ENCODE assay signal across 10 cellular contexts in genomic region chr9:35729101-35729500, GRCh38. TPM values are rescaled to one million over a fixed set of nuclear protein-coding genes. Genes with fewer than 3 reads are reported as not detected.
A peak's percentile ranks its signal among the peaks of the same experiment; 100 is the strongest.
DNase-seq lines count a peak whose midpoint lies in the region; ATAC-seq, FAIRE-seq and TF ChIP-seq lines count a peak whose summit lies in the region.
"Had no signal": no experiment of that assay in that cellular context is flagged by ENCODE, and none has a peak within 500 bp of the region (broad histone marks: within the 10 kb centered on the region; RNA-seq: fewer than 3 reads in every experiment).

No MANE protein-coding gene starts in this region.

- H3K27me3 Mint-ChIP-seq in CD4-positive, CD25-positive, alpha-beta regulatory T cell, result no peaks in the 10 kb centered on the region
- H3K27me3 Mint-ChIP-seq in type B pancreatic cell, result no peaks in the 10 kb centered on the region

- H3K79me2 ChIP-seq in OCI-LY1 (ENCODE audit: insufficient read depth, low read length) (peaks cover 28% of the 10 kb centered on the region), parathyroid adenoma (peaks cover 12% of the 10 kb centered on the region)

- no peaks in the 10 kb centered on the region for H3K27me3 ChIP-seq in CD4-positive, CD25-positive, alpha-beta regulatory T cell (ENCODE audit: control insufficient read depth, insufficient read depth, low read length)
- no peaks in the 10 kb centered on the region for H3K27me3 ChIP-seq in OCI-LY1 (ENCODE audit: insufficient read depth, low read length)
- H3K27me3 ChIP-seq in esophagus muscularis mucosa, result no peaks in the 10 kb centered on the region
- H3K27me3 ChIP-seq in parathyroid adenoma (ENCODE audit: control insufficient read depth, insufficient read depth, low read length), result no peaks in the 10 kb centered on the region
- no peaks in the 10 kb centered on the region for H3K27me3 ChIP-seq in pancreas

- peaks cover 67% of the 10 kb centered on the region for H3K4me1 ChIP-seq in CD4-positive, CD25-positive, alpha-beta regulatory T cell (ENCODE audit: control insufficient read depth, insufficient read depth, low read length, poor library complexity, severe bottlenecking)
- H3K4me1 ChIP-seq in OCI-LY1 (ENCODE audit: insufficient read depth, low read length, severe bottlenecking), result peaks cover 56% of the 10 kb centered on the region
- H3K4me1 ChIP-seq in esophagus muscularis mucosa, result peaks cover 61 to 79% (median 77%) of the 10 kb centered on the region in 4 donors
- peaks cover 17% of the 10 kb centered on the region for H3K4me1 ChIP-seq in parathyroid adenoma
- peaks cover 24 to 40% (median 25%) of the 10 kb centered on the region in 3 donors for H3K4me1 ChIP-seq in pancreas

- H2AFZ ChIP-seq in OCI-LY1 (ENCODE audit: low read length) (no peak overlapping the region), parathyroid adenoma (no peak overlapping the region)

- TF ChIP-seq CTCF in OCI-LY1 (IDR thresholded peaks at IDR 0.05; ENCODE audit: low read length), result no peak
- TF ChIP-seq CTCF in esophagus muscularis mucosa (IDR thresholded peaks at IDR 0.05), result no peak
- no peak for TF ChIP-seq CTCF in parathyroid adenoma (IDR thresholded peaks at IDR 0.05)
- TF ChIP-seq CTCF in pancreas (IDR thresholded peaks at IDR 0.05), result no peak
- no peak for TF ChIP-seq CTCF in type B pancreatic cell (conservative IDR thresholded peaks at IDR 0.05)

- peaks cover 11 to 41% (median 28%) of the 10 kb centered on the region in 4 donors for H3K4me1 Mint-ChIP-seq in CD4-positive, CD25-positive, alpha-beta regulatory T cell
- peaks cover 16% of the 10 kb centered on the region for H3K4me1 Mint-ChIP-seq in type B pancreatic cell (ENCODE audit: unreplicated experiment)

- no peak for DNase-seq in CD4-positive, CD25-positive, alpha-beta regulatory T cell
- no peak for DNase-seq in esophagus muscularis mucosa (ENCODE audit: extremely low spot score)
- no peak for DNase-seq in pancreas
- DNase-seq in medulla oblongata (ENCODE audit: extremely low spot score), result no peak
- no peak for DNase-seq in type B pancreatic cell (ENCODE audit: extremely low spot score, unreplicated experiment)
- DNase-seq: NCI-H1436 had no signal

- intact Hi-C loops in esophagus muscularis mucosa (cut with DNase I), result loop anchor here (2.0 kb wide), 2 partner anchors 38 to 70 kb away; partner anchors contain the start of genes CCDC107 and RMRP
- intact Hi-C loops in pancreas (cut with DNase I), result no loop called here

- no peak for FAIRE-seq in pancreas (lab: Jason Lieb, UNC)

- H3K9ac ChIP-seq in OCI-LY1 (ENCODE audit: low read length), result peak overlapping the region; percentile 27; the same call in 1 of the 2 replicates
- H3K9ac ChIP-seq in parathyroid adenoma, result no peak overlapping the region

- H3K36me3 Mint-ChIP-seq in CD4-positive, CD25-positive, alpha-beta regulatory T cell, result peaks cover 26% of the 10 kb centered on the region
- H3K36me3 Mint-ChIP-seq in type B pancreatic cell, result peaks cover 17% of the 10 kb centered on the region

- no peak overlapping the region for H3K4me3 Mint-ChIP-seq in CD4-positive, CD25-positive, alpha-beta regulatory T cell
- H3K4me3 Mint-ChIP-seq in type B pancreatic cell, result no peak overlapping the region
- H3K4me3 Mint-ChIP-seq: activated T-helper 1 cell treated with anti-CD3 and anti-CD28 coated beads, Interleukin-12 subunit alpha, Interleukin-12 subunit beta, Interleukin-2, Interleukin-4 antibody, amounts not matched to agents 30 ng/mL and 10 ng/mL and 1 ng/mL, durations not matched to agents 14 hours and 24 hours and 36 hours had no signal

- no peaks in the 10 kb centered on the region for H3K9me3 ChIP-seq in CD4-positive, CD25-positive, alpha-beta regulatory T cell (ENCODE audit: control insufficient read depth in 2 of 2, low read length in 2 of 2)
- no peaks in the 10 kb centered on the region for H3K9me3 ChIP-seq in OCI-LY1 (ENCODE audit: low read length)
- no peaks in the 10 kb centered on the region for H3K9me3 ChIP-seq in esophagus muscularis mucosa
- no peaks in the 10 kb centered on the region for H3K9me3 ChIP-seq in parathyroid adenoma (ENCODE audit: control insufficient read depth, low read length)
- no peaks in the 10 kb centered on the region for H3K9me3 ChIP-seq in pancreas

- TF ChIP-seq EP300 in esophagus muscularis mucosa (IDR thresholded peaks at IDR 0.05), result no peak

- no peak for ATAC-seq in CD4-positive, CD25-positive, alpha-beta regulatory T cell (ENCODE audit: low read depth in 2 of 2)
- ATAC-seq in GM18517 (IDR thresholded peaks at IDR 0.05; ENCODE audit: unreplicated experiment) (no peak), pancreas (no peak)

- no peak overlapping the region for H3K27ac Mint-ChIP-seq in CD4-positive, CD25-positive, alpha-beta regulatory T cell
- no peak overlapping the region for H3K27ac Mint-ChIP-seq in type B pancreatic cell
- H3K27ac Mint-ChIP-seq: activated T-helper 1 cell treated with anti-CD3 and anti-CD28 coated beads, Interleukin-12 subunit alpha, Interleukin-12 subunit beta, Interleukin-2, Interleukin-4 antibody, amounts not matched to agents 30 ng/mL and 10 ng/mL and 1 ng/mL, durations not matched to agents 14 hours and 24 hours and 36 hours had no signal

- H3K9me2 ChIP-seq in OCI-LY1 (ENCODE audit: low read depth, low read length), result no peaks in the 10 kb centered on the region

- peak overlapping the region; percentile 90 for H3K4me3 ChIP-seq in CD4-positive, CD25-positive, alpha-beta regulatory T cell (ENCODE audit: low read depth, low read length)
- H3K4me3 ChIP-seq in OCI-LY1 (ENCODE audit: low read depth, low read length, poor library complexity, severe bottlenecking) (peak overlapping the region; percentile 96), esophagus muscularis mucosa (peak overlapping the region; percentile 81 to 96 (median 86)), parathyroid adenoma (ENCODE audit: low read depth, low read length) (no peak overlapping the region), pancreas (peak overlapping the region in 1 of 4 donors; percentile 72)

- H4K20me1 ChIP-seq in OCI-LY1 (ENCODE audit: insufficient read depth, low read length), result no peaks in the 10 kb centered on the region

- H3K27ac ChIP-seq in CD4-positive, CD25-positive, alpha-beta regulatory T cell (ENCODE audit: insufficient read depth, low read length, poor library complexity, severe bottlenecking), result peak overlapping the region; percentile 65
- H3K27ac ChIP-seq in OCI-LY1 (ENCODE audit: low read depth, low read length, poor library complexity, severe bottlenecking) (peak overlapping the region; percentile 67), esophagus muscularis mucosa (replicated peaks in 1 of 4) (peak overlapping the region; percentile 97 to 99 (median 99)), parathyroid adenoma (peak overlapping the region; percentile 12), pancreas (peak overlapping the region in 1 of 4 donors; percentile 19)

- H3K36me3 ChIP-seq in CD4-positive, CD25-positive, alpha-beta regulatory T cell (ENCODE audit: control insufficient read depth, insufficient read depth, low read length), result peaks cover 23% of the 10 kb centered on the region
- peaks cover 15% of the 10 kb centered on the region for H3K36me3 ChIP-seq in OCI-LY1 (ENCODE audit: insufficient read depth, low read length)
- H3K36me3 ChIP-seq in esophagus muscularis mucosa, result peaks cover 15 to 29% (median 20%) of the 10 kb centered on the region in 4 donors
- no peaks in the 10 kb centered on the region for H3K36me3 ChIP-seq in parathyroid adenoma (ENCODE audit: control insufficient read depth, insufficient read depth, low read length)
- peaks cover 0 to 16% (median 8%) of the 10 kb centered on the region in 3 donors for H3K36me3 ChIP-seq in pancreas

- H3K4me2 ChIP-seq in OCI-LY1 (ENCODE audit: low read length), result peak overlapping the region; percentile 94
- H3K4me2 ChIP-seq in parathyroid adenoma (ENCODE audit: low read length), result no peak overlapping the region

- no peaks in the 10 kb centered on the region for H3F3A ChIP-seq in OCI-LY1 (ENCODE audit: insufficient read depth, low read length)

- TF ChIP-seq POLR2A in esophagus muscularis mucosa (IDR thresholded peaks at IDR 0.05; ENCODE audit: low read depth), result no peak

- 27% methylated on average over 3 of the region's 3 CpGs for WGBS in esophagus muscularis mucosa
- WGBS in pancreas, 2 donors, result 77 to 87% methylated on average over 3 of the region's 3 CpGs

- H3K9me3 Mint-ChIP-seq in CD4-positive, CD25-positive, alpha-beta regulatory T cell, result no peaks in the 10 kb centered on the region
- no peaks in the 10 kb centered on the region for H3K9me3 Mint-ChIP-seq in type B pancreatic cell
- H3K9me3 Mint-ChIP-seq: activated T-helper 1 cell treated with anti-CD3 and anti-CD28 coated beads, Interleukin-12 subunit alpha, Interleukin-12 subunit beta, Interleukin-2, Interleukin-4 antibody, amounts not matched to agents 30 ng/mL and 10 ng/mL and 1 ng/mL, durations not matched to agents 14 hours and 24 hours and 36 hours had no signal

RNA-seq across cellular contexts. Expression of gene TLN1, which starts 2.9 kb away (rescaled TPM):
- total RNA-seq in CD4-positive, CD25-positive, alpha-beta regulatory T cell, result 277 TPM
- polyA plus RNA-seq in CD4-positive, CD25-positive, alpha-beta regulatory T cell, result 10 to 100 TPM; 33.7 to 36.2 (median 35.9) TPM
- total RNA-seq in esophagus muscularis mucosa, result 1,000 to 10,000 TPM in 3 of 4 donors, 100 to 1,000 TPM in 1; 934 to 1,435 (median 1,196) TPM
- total RNA-seq in pancreas, result 100 to 1,000 TPM in 2 of 6 donors, 10 to 100 TPM in 4; 72.0 to 141 (median 86.6) TPM
- 10 to 100 TPM; 64.5 to 72.7 TPM for polyA plus RNA-seq in pancreas
- total RNA-seq in type B pancreatic cell (ENCODE audit: low replicate concordance), result 136 and 164 TPM in 2 replicates

RNA-seq across cellular contexts. Expression of gene CREB3, which starts 3.4 kb away (rescaled TPM):
- 14.6 TPM for total RNA-seq in CD4-positive, CD25-positive, alpha-beta regulatory T cell
- polyA plus RNA-seq in CD4-positive, CD25-positive, alpha-beta regulatory T cell, result 10 to 100 TPM; 33.4 to 36.4 (median 34.6) TPM
- 10 to 100 TPM; 65.6 to 97.3 (median 85.4) TPM for total RNA-seq in esophagus muscularis mucosa
- total RNA-seq in pancreas, result 10 to 100 TPM; 15.7 to 24.3 (median 18.8) TPM
- polyA plus RNA-seq in pancreas, result 10 to 100 TPM; 23.9 to 29.6 TPM
- total RNA-seq in type B pancreatic cell (ENCODE audit: low replicate concordance), result 29.1 and 36.4 TPM in 2 replicates

RNA-seq across cellular contexts. Expression of gene GBA2, which starts 19.9 kb away (rescaled TPM):
- total RNA-seq in CD4-positive, CD25-positive, alpha-beta regulatory T cell, result 47.9 TPM
- polyA plus RNA-seq in CD4-positive, CD25-positive, alpha-beta regulatory T cell, result 10 to 100 TPM; 18.7 to 27.1 (median 21.2) TPM
- total RNA-seq in esophagus muscularis mucosa (10 to 100 TPM; 44.0 to 67.8 (median 55.5) TPM), pancreas (10 to 100 TPM; 22.0 to 40.6 (median 32.2) TPM), type B pancreatic cell (ENCODE audit: low replicate concordance) (100 and 103 TPM in 2 replicates)
- polyA plus RNA-seq in pancreas, result 10 to 100 TPM; 69.5 to 91.3 TPM

RNA-seq across cellular contexts. Expression of gene RGP1, which starts 20.0 kb away (rescaled TPM):
- 22.8 TPM for total RNA-seq in CD4-positive, CD25-positive, alpha-beta regulatory T cell
- 10 to 100 TPM in 1 of 4 donors, 1 to 10 TPM in 3; 4.6 to 10.2 (median 7.0) TPM for polyA plus RNA-seq in CD4-positive, CD25-positive, alpha-beta regulatory T cell
- total RNA-seq in esophagus muscularis mucosa (10 to 100 TPM; 22.0 to 31.8 (median 26.8) TPM), pancreas (10 to 100 TPM; 12.7 to 18.3 (median 15.0) TPM), type B pancreatic cell (ENCODE audit: low replicate concordance) (35.0 and 35.7 TPM in 2 replicates)
- 1 to 10 TPM; 6.8 to 9.3 TPM for polyA plus RNA-seq in pancreas

RNA-seq across cellular contexts. Expression of gene MSMP, which starts 25.0 kb away (rescaled TPM):
- not detected for total RNA-seq in CD4-positive, CD25-positive, alpha-beta regulatory T cell
- under 1 TPM in 1 of 4 donors, not detected in 3; 0.69 TPM for polyA plus RNA-seq in CD4-positive, CD25-positive, alpha-beta regulatory T cell
- 1 to 10 TPM in 1 of 4 donors, not detected in 3; 1.3 TPM for total RNA-seq in esophagus muscularis mucosa
- total RNA-seq in pancreas, result 1 to 10 TPM in 1 of 6 donors, under 1 TPM in 1, not detected in 4; 0.67 to 2.3 TPM
- polyA plus RNA-seq in pancreas, result under 1 TPM in 1 of 2 donors, not detected in 1; 0.49 TPM
- not detected in 2 replicates for total RNA-seq in type B pancreatic cell (ENCODE audit: low replicate concordance)
- total RNA-seq: activated T-helper 1 cell treated with anti-CD3 and anti-CD28 coated beads, Interleukin-12 subunit alpha, Interleukin-12 subunit beta, Interleukin-2, Interleukin-4 antibody, amounts not matched to agents 30 ng/mL and 10 ng/mL and 1 ng/mL, durations not matched to agents 14 hours and 24 hours and 36 hours had no signal
